ENCODE assay signal across 8 cellular contexts in the genomic region with DNA sequence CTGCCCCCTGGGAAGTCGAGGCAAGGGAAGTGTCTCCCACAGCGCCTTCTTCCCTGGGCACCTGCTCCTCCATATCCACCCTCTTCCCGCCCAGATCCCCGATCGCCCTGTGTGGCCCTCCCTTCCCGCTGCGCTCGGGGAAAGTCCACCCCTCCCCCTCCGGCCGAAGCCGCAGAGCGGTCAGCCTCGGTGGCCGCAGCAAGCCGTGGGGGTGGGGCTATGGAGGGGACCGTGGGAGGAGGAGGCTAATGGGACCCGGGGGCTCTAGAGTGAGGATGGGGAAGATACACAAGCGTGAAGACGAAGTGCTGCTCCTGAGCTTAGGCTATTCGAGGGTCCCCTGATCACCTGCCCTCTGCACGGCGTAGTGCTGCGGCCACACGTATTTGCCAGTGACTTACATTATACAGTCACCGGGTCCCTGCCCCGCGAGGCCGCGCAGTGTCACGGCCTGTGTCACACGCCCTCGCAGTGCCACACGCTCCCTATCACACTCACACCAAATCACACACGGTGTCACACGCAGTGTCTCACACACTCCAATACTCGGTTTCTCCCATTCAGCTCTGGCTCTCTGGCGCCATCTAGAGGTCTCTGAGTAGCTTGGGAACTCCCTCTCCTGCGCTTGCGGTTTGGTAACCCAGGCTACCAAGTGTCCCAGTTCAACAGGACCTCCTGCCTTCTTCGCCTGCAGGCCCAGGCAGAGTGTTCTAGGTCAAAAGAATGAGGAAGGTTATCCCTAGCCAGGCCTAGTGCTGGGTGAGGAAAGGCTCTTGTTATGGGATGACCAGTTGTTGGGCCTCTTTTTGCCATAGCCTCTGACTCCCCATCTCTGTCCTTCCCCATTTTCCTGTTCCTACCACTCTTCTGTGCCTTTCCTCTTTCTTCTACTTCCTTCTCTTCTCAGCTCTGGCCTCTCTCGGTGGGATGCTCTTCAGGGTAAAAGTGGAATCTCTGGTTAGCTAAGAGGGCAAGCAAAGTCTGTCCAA.
DNase-seq lines count a peak whose midpoint lies in the region; ATAC-seq and TF ChIP-seq lines count a peak whose summit lies in the region.

No MANE protein-coding gene starts in this region.

- no peaks in the 10 kb centered on the region for H3K9me3 Mint-ChIP-seq in central memory CD8-positive, alpha-beta T cell

- H3K4me1 Mint-ChIP-seq in central memory CD8-positive, alpha-beta T cell = peaks cover 30% of the 10 kb centered on the region

- H3K27ac Mint-ChIP-seq in central memory CD8-positive, alpha-beta T cell (ENCODE audit: low read depth) = peak overlapping the region; percentile 23

- TF ChIP-seq CTCF in AG04449 (IDR thresholded peaks at IDR 0.05; ENCODE audit: insufficient read depth, low read length, missing control alignments) = peak; percentile 97

- peak overlapping the region; percentile 73 for H3K4me3 Mint-ChIP-seq in central memory CD8-positive, alpha-beta T cell

- H3K4me3 ChIP-seq in AG04449 (ENCODE audit: low read depth, low read length) = peak overlapping the region; percentile 19

- H3K36me3 Mint-ChIP-seq in central memory CD8-positive, alpha-beta T cell (ENCODE audit: insufficient read depth) = no peaks in the 10 kb centered on the region

- ATAC-seq in GM18868 (IDR thresholded peaks at IDR 0.05; ENCODE audit: unreplicated experiment) (peak; percentile 89), HG03159 (IDR thresholded peaks at IDR 0.05; ENCODE audit: unreplicated experiment) (peak; percentile 77)
- ATAC-seq in central memory CD8-positive, alpha-beta T cell (replicated peaks; ENCODE audit: extremely low read depth, poor library complexity, severe bottlenecking) = peak; percentile 83

- CTCF ChIA-PET in AG04449 (lab: Yijun Ruan, JAX) = interaction anchor here (0.6 to 12.8 kb wide), 71 partner anchors 8 to 287 kb away, joined by 3 to 567 read pairs (median 5); a partner anchor contains a TSS

- H3K27me3 Mint-ChIP-seq in central memory CD8-positive, alpha-beta T cell = peaks cover 85% of the 10 kb centered on the region

- DNase-seq in AG04449 (ENCODE audit: low read depth, low spot score) (peak; percentile 17), NCI-H345 (lab: John Stamatoyannopoulos, UW) (peak; percentile 95), islet precursor cell (peak; percentile 94)
- peak; percentile 80 for DNase-seq in activated CD4-positive, CD25-positive, alpha-beta regulatory T cell treated with anti-CD3 and anti-CD28 coated beads, Interleukin-2, amount 50 U/mL, for 16 hours (ENCODE audit: low read depth, low spot score)
- peak; percentile 82 to 83 for DNase-seq in central memory CD8-positive, alpha-beta T cell (ENCODE audit: low spot score in 2 of 2)
- DNase-seq in stimulated activated CD4-positive, alpha-beta T cell treated with anti-CD3 and anti-CD28 coated beads, Interleukin-12 subunit alpha, Interleukin-12 subunit beta, amount 100 ng/mL, for 24 hours (ENCODE audit: low read depth in 2 of 2) = peak; percentile 71 to 85

- POLR2A ChIA-PET in AG04449 (lab: Yijun Ruan, JAX) = interaction anchor here (0.6 to 1.1 kb wide), 2 partner anchors 30 to 90 kb away, joined by 3 read pairs; no protein-coding TSS in a partner anchor

Comparison
In these comparisons a context has a peak if more than half of its experiments do, and no peak if none do; other contexts are left out.
1. Peak in every context shown above with its lines: DNase-seq, ATAC-seq and H3K4me3 ChIP-seq.
2. DNase-seq: peak in every context shown above with its lines; median percentile 95 in NCI-H345; 94 in islet precursor cell; 82 in central memory CD8-positive, alpha-beta T cell; 80 in activated CD4-positive, CD25-positive, alpha-beta regulatory T cell treated with anti-CD3 and anti-CD28 coated beads, Interleukin-2, amount 50 U/mL, for 16 hours; 78 in stimulated activated CD4-positive, alpha-beta T cell treated with anti-CD3 and anti-CD28 coated beads, Interleukin-12 subunit alpha, Interleukin-12 subunit beta, amount 100 ng/mL, for 24 hours; 17 in AG04449.